31 cellular contexts compared by ENCODE assay signal in the genomic region with DNA sequence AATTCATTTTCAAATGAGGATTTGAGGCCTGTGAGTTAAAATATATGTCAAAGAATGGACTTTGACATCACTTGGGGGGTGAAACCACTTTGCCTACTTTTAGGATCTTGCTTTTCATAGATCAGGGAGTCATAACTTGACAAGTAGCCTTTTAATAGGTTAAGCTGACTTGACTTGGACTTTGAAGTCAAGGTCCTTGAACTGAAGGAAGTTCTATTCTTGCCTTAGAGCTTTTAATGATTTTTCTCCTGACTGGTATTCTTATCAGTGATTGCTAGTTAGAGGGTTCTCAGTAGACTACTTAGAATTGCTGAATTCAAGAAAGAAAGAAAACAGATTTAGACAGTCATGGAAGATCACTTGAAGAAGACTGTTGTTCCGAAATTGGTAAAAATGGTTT. TPM values are rescaled to one million over a fixed set of nuclear protein-coding genes. Genes with fewer than 3 reads are reported as not detected.
"Had no signal": no experiment of that assay in that cellular context is flagged by ENCODE, and none has a peak within 500 bp of the region (broad histone marks: within the 10 kb centered on the region; RNA-seq: fewer than 3 reads in every experiment).

No MANE protein-coding gene starts in this region.

- H3K9me3 ChIP-seq: Peyer's patch had no signal

- H3K4me1 ChIP-seq: Peyer's patch had no signal

- H3K36me3 ChIP-seq: Peyer's patch had no signal

- H3K27me3 ChIP-seq: cardiac muscle cell, Peyer's patch had no signal

- ATAC-seq: activated CD8-positive, alpha-beta memory T cell treated with anti-CD3 and anti-CD28 coated beads, Interleukin-2, amount 10 ng/mL, durations not matched to agents 7 days and 5 days; activated naive CD8-positive, alpha-beta T cell treated with anti-CD3 and anti-CD28 coated beads, Interleukin-2, amount 50 U/mL, for 24 hours; PC-3 had no signal

- H3K27ac ChIP-seq: cardiac muscle cell, Peyer's patch, WERI-Rb-1 had no signal

- DNase-seq: activated CD4-positive, alpha-beta memory T cell treated with anti-CD3 and anti-CD28 coated beads, Interleukin-2, amount 10 ng/mL, durations not matched to agents 7 days and 5 days; activated CD4-positive, alpha-beta T cell treated with anti-CD3 and anti-CD28 coated beads for 1 hour; activated CD4-positive, alpha-beta T cell treated with anti-CD3 and anti-CD28 coated beads for 48 hours; activated CD4-positive, CD25-positive, alpha-beta regulatory T cell; activated CD8-positive, alpha-beta memory T cell treated with anti-CD3 and anti-CD28 coated beads for 24 hours; activated CD8-positive, alpha-beta memory T cell treated with anti-CD3 and anti-CD28 coated beads, Interleukin-2, amount 10 ng/mL, durations not matched to agents 7 days and 5 days; activated CD8-positive, alpha-beta memory T cell treated with anti-CD3 and anti-CD28 coated beads, Interleukin-2, amount 50 U/mL, for 48 hours; activated effector memory CD4-positive, alpha-beta T cell treated with Interleukin-2 at 50 U/mL for 16 hours; activated naive CD4-positive, alpha-beta T cell treated with anti-CD3 and anti-CD28 coated beads, Interleukin-2, amount 10 ng/mL, durations not matched to agents 7 days and 5 days; activated naive CD8-positive, alpha-beta T cell treated with anti-CD3 and anti-CD28 coated beads, Interleukin-2, amount 50 U/mL, for 24 hours; activated T-cell treated with anti-CD3 and anti-CD28 coated beads, Interleukin-2, amount 50 U/mL, for 48 hours; anterior cingulate cortex; NCI-H1048; NCI-H1417; NCI-H146; NCI-H187; NCI-H2081; NCI-H345; NCI-H526; NCI-H748 treated with DMSO at 0.1 percent for 48 hours; NK-92 treated with Interleukin-12 subunit alpha and Interleukin-12 subunit beta, amount 100 ng/mL, for 24 hours; PC-3; Peyer's patch; RPMI8226; SIG-M5; SW 1271; T-helper 1 cell; T-helper 2 cell; T-helper 9 cell; WERI-Rb-1 had no signal

- H3K4me3 ChIP-seq: cardiac muscle cell, Peyer's patch had no signal

RNA-seq across cellular contexts. Expression of a gene that starts 17.7 kb away (rescaled TPM):
- total RNA-seq: activated CD4-positive, alpha-beta memory T cell treated with anti-CD3 and anti-CD28 coated beads, Interleukin-2, amount 10 ng/mL, durations not matched to agents 7 days and 5 days; activated CD8-positive, alpha-beta memory T cell treated with anti-CD3 and anti-CD28 coated beads, Interleukin-2, amount 10 ng/mL, durations not matched to agents 7 days and 5 days; cardiac muscle cell had no signal
